ENCODE assay signal across 8 cellular contexts in genomic region chr17:4004517-4005295, GRCh38. TPM values are rescaled to one million over a fixed set of nuclear protein-coding genes. Genes with fewer than 3 reads are reported as not detected.
DNase-seq lines count a peak whose midpoint lies in the region; TF ChIP-seq lines count a peak whose summit lies in the region.

No MANE protein-coding gene starts in this region.

- no peaks in the 10 kb centered on the region for H3K27me3 ChIP-seq in fibroblast of lung (ENCODE audit: control insufficient read depth, insufficient read depth, low read length)
- H3K27me3 ChIP-seq in uterus, result no peaks in the 10 kb centered on the region

- H3K36me3 Mint-ChIP-seq in osteocyte (ENCODE audit: unreplicated experiment), result peaks cover 27% of the 10 kb centered on the region

- H3K9me3 Mint-ChIP-seq in osteocyte (ENCODE audit: unreplicated experiment), result no peaks in the 10 kb centered on the region

- H3K27ac Mint-ChIP-seq in osteocyte (ENCODE audit: unreplicated experiment), result no peak overlapping the region

- no peaks in the 10 kb centered on the region for H3K79me2 ChIP-seq in fibroblast of lung (ENCODE audit: control insufficient read depth, insufficient read depth, low read length)

- H3K27me3 Mint-ChIP-seq in osteocyte (ENCODE audit: unreplicated experiment), result no peaks in the 10 kb centered on the region

- no peak for TF ChIP-seq POLR2A in uterus (IDR thresholded peaks at IDR 0.05)

- TF ChIP-seq CTCF in GM12872 (IDR thresholded peaks at IDR 0.05; ENCODE audit: insufficient read depth, low read depth, low read length), result peak; percentile 85
- TF ChIP-seq CTCF in fibroblast of lung (conservative IDR thresholded peaks at IDR 0.05 in 1 of 2, IDR thresholded peaks at IDR 0.05 in 1 of 2; ENCODE audit: low read depth in 1 of 2, low read length in 2 of 2), result peak; percentile 48 to 49
- peak; percentile 94 for TF ChIP-seq CTCF in osteocyte (IDR thresholded peaks at IDR 0.05)
- TF ChIP-seq CTCF in uterus (IDR thresholded peaks at IDR 0.05), result peak; percentile 81 to 93 (median 86)

- H3K9me3 ChIP-seq in fibroblast of lung (ENCODE audit: control insufficient read depth, insufficient read depth, low read depth, low read length) (no peaks in the 10 kb centered on the region), uterus (no peaks in the 10 kb centered on the region)

- intact Hi-C loops in uterus (cut with DNase I; ENCODE audit: low total_unique reads), result loop anchor here (2.0 to 5.0 kb wide), 2 partner anchors 92 to 142 kb away; no protein-coding TSS in a partner anchor

- H3K9ac ChIP-seq in fibroblast of lung (ENCODE audit: insufficient read depth, low read length), result no peak overlapping the region

- H2AFZ ChIP-seq in fibroblast of lung (ENCODE audit: low read length), result no peak overlapping the region

- H3K4me1 Mint-ChIP-seq in osteocyte (ENCODE audit: unreplicated experiment), result peaks cover 7% of the 10 kb centered on the region

- DNase-seq in NCI-H748 treated with DMSO at 0.1 percent for 48 hours (lab: John Stamatoyannopoulos, UW) (peak; percentile 49), fibroblast of lung (ENCODE audit: low read depth in 2 of 2) (peak; percentile 11 to 22), osteocyte (ENCODE audit: extremely low spot score, unreplicated experiment) (no peak), uterus (peak in 1 of 2 donors; percentile 50), DMS114 treated with DMSO at 0.1 percent for 48 hours (lab: John Stamatoyannopoulos, UW; ENCODE audit: unreplicated experiment) (no peak), middle frontal gyrus (ENCODE audit: extremely low spot score, low spot score) (no peak)
- DNase-seq in activated T-cell treated with anti-CD3 and anti-CD28 coated beads, Interleukin-2, amount 50 U/mL, for 1 hour, result peak; percentile 71

- H3K4me3 ChIP-seq in fibroblast of lung (replicated peaks in 1 of 4; ENCODE audit: control extremely low read depth in 1 of 4, insufficient read depth in 1 of 4, low read depth in 3 of 4, low read length in 4 of 4), result no peak overlapping the region
- no peak overlapping the region for H3K4me3 ChIP-seq in uterus

- H3K27ac ChIP-seq in fibroblast of lung (ENCODE audit: insufficient read depth, low read length) (no peak overlapping the region), uterus (no peak overlapping the region)

- H4K20me1 ChIP-seq in fibroblast of lung (ENCODE audit: control insufficient read depth, extremely low read depth, insufficient read depth, low read length), result no peaks in the 10 kb centered on the region

- H3K4me1 ChIP-seq in fibroblast of lung (ENCODE audit: control insufficient read depth, extremely low read depth, insufficient read depth, low read length), result peaks cover 3% of the 10 kb centered on the region
- H3K4me1 ChIP-seq in uterus, result no peaks in the 10 kb centered on the region

- no peak overlapping the region for H3K4me3 Mint-ChIP-seq in osteocyte (ENCODE audit: unreplicated experiment)

- H3K4me2 ChIP-seq in fibroblast of lung (ENCODE audit: extremely low read depth, insufficient read depth, low read length), result no peak overlapping the region

- H3K36me3 ChIP-seq in fibroblast of lung (ENCODE audit: control insufficient read depth, insufficient read depth, low read length), result peaks cover 27% of the 10 kb centered on the region
- no peaks in the 10 kb centered on the region for H3K36me3 ChIP-seq in uterus

RNA-seq across cellular contexts. Expression of gene ATP2A3, which starts 40.5 kb away (rescaled TPM):
- total RNA-seq in fibroblast of lung (5.9 and 12.4 TPM in 2 replicates), osteocyte (not detected in 2 replicates), uterus (10 to 100 TPM in 3 of 4 donors, 1 to 10 TPM in 1; 5.7 to 33.6 (median 17.5) TPM)
- polyA plus RNA-seq in fibroblast of lung, result 0.25 and 1.3 TPM in 2 replicates
- polyA plus RNA-seq in fibroblast of lung (2012), result 0.71 and 2.3 TPM in 2 replicates
- 2.0 and 3.7 TPM in 2 replicates for polyA minus RNA-seq in fibroblast of lung (ENCODE audit: low replicate concordance)

Comparison
In these comparisons a context has a peak if more than half of its experiments do, and no peak if none do; other contexts are left out.
1. DNase-seq: peak in NCI-H748 treated with DMSO at 0.1 percent for 48 hours (single experiment), activated T-cell treated with anti-CD3 and anti-CD28 coated beads, Interleukin-2, amount 50 U/mL, for 1 hour (single experiment) and fibroblast of lung (2 of 2); none in osteocyte (single experiment), DMS114 treated with DMSO at 0.1 percent for 48 hours (single experiment) and middle frontal gyrus (single experiment).
2. Peak in every context shown above with its lines, with median percentiles within 50 percentile points of each other: CTCF ChIP-seq.